Comparison of ENCODE assay signal across 8 cellular contexts in the genomic region with DNA sequence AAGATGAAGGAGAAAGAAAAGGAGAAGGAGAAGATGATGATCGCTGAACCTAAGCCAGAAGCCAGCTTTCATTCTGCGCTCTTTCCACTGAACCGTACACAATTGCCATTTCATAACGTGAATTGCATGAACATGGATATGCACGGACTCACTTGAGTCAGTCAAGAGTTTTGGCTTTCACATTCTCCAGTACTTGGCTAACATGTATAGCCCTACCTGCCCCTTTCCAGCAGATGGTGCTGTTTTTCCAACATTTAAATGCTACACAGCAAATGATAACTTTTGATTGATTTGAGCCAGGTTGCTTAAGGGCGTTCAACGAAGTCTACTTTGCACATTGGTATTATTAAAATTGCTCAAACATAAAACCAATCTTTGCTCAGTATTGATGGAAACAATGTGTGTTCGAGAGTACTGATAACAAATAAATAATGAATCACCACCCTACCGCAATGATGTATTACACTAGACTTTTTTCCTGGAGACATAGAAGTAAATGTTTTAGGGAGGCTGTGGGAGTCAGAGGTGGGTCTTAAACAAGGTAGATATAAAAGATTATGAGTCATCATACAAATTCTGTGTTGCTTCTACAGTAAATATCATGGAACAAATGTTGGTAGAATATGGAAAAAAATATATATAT.
DNase-seq lines count a peak whose midpoint lies in the region; ATAC-seq and TF ChIP-seq lines count a peak whose summit lies in the region.

No MANE protein-coding gene starts in this region.

- no peak overlapping the region for H3K4me3 ChIP-seq in BJ (ENCODE audit: low read depth, low read length)
- no peak overlapping the region for H3K4me3 ChIP-seq in fibroblast of villous mesenchyme (ENCODE audit: low read depth, low read length)

- TF ChIP-seq CTCF in BJ (IDR thresholded peaks at IDR 0.05; ENCODE audit: insufficient read depth, low read depth, low read length) (peak; percentile 81), fibroblast of villous mesenchyme (IDR thresholded peaks at IDR 0.05; ENCODE audit: insufficient read depth, low read depth, low read length) (peak; percentile 86), omental fat pad (IDR thresholded peaks at IDR 0.05) (no peak)

- CTCF ChIA-PET in BJ (lab: Yijun Ruan, JAX) = interaction anchor here (0.6 to 5.3 kb wide), 23 partner anchors 9 to 324 kb away, joined by 3 to 61 read pairs (median 4); no protein-coding TSS in a partner anchor

- ATAC-seq in GM18499 (IDR thresholded peaks at IDR 0.05; ENCODE audit: insufficient read depth, unreplicated experiment) (peak; percentile 88), HG02798 (IDR thresholded peaks at IDR 0.05; ENCODE audit: poor library complexity, unreplicated experiment) (peak; percentile 91), omental fat pad (ENCODE audit: low FRiP score) (peak; percentile 93), HG03108 (IDR thresholded peaks at IDR 0.05; ENCODE audit: unreplicated experiment) (no peak)

- no peaks in the 10 kb centered on the region for H3K27me3 ChIP-seq in BJ (ENCODE audit: control insufficient read depth, insufficient read depth, low read length)

- no peaks in the 10 kb centered on the region for H3K36me3 ChIP-seq in BJ (ENCODE audit: control insufficient read depth, insufficient read depth, low read length)

- POLR2A ChIA-PET in BJ (lab: Charles Lee) = interaction anchor here (0.6 to 0.8 kb wide), 3 partner anchors 22 to 308 kb away, joined by 3 read pairs; no protein-coding TSS in a partner anchor

- no peak for DNase-seq in BJ (ENCODE audit: low read depth)
- DNase-seq in NCI-H1092 treated with DMSO at 0.1 percent for 48 hours (lab: John Stamatoyannopoulos, UW) = peak; percentile 38
- peak; percentile 41 for DNase-seq in T1000 (lab: John Stamatoyannopoulos, UW)
- DNase-seq in fibroblast of villous mesenchyme (ENCODE audit: low read depth) = peak; percentile 84
- DNase-seq in omental fat pad (ENCODE audit: low spot score) = no peak

Comparison
In these comparisons a context has a peak if more than half of its experiments do, and no peak if none do; other contexts are left out.
1. DNase-seq: peak in NCI-H1092 treated with DMSO at 0.1 percent for 48 hours (single experiment), T1000 (single experiment) and fibroblast of villous mesenchyme (single experiment); none in BJ (single experiment) and omental fat pad (single experiment).
2. CTCF ChIP-seq: peak in BJ (single experiment) and fibroblast of villous mesenchyme (single experiment); none in omental fat pad (0 of 3).